17 cellular contexts compared by ENCODE assay signal in genomic region chrX:110965409-110965808, GRCh38.
"Had no signal": no experiment of that assay in that cellular context is flagged by ENCODE, and none has a peak within 500 bp of the region (broad histone marks: within the 10 kb centered on the region; RNA-seq: fewer than 3 reads in every experiment).

No MANE protein-coding gene starts in this region.

- H3K4me3 ChIP-seq: esophagus muscularis mucosa, heart right ventricle, right atrium auricular region, tibial artery, vagina had no signal

- DNase-seq: activated CD4-positive, alpha-beta T cell treated with anti-CD3 and anti-CD28 coated beads for 36 hours; activated CD8-positive, alpha-beta memory T cell treated with anti-CD3 and anti-CD28 coated beads, Interleukin-2, amount 50 U/mL, for 48 hours; activated CD8-positive, alpha-beta T cell treated with anti-CD3 and anti-CD28 coated beads for 36 hours; activated naive CD4-positive, alpha-beta T cell treated with anti-CD3 and anti-CD28 coated beads for 36 hours; cerebellar nuclear complex; heart right ventricle; left ventricle myocardium superior; small intestine; T-cell; T1000; tibial artery had no signal

- H3K9me3 ChIP-seq: esophagus muscularis mucosa, heart right ventricle, right atrium auricular region, tibial artery, vagina had no signal

- H3K79me2 ChIP-seq: parathyroid adenoma had no signal

- H3K4me1 Mint-ChIP-seq: activated CD4-positive, alpha-beta T cell treated with anti-CD3 and anti-CD28 coated beads for 36 hours; T-cell had no signal

- H3K27ac Mint-ChIP-seq: activated CD4-positive, alpha-beta T cell treated with anti-CD3 and anti-CD28 coated beads for 36 hours; activated CD8-positive, alpha-beta T cell treated with anti-CD3 and anti-CD28 coated beads for 36 hours; activated naive CD4-positive, alpha-beta T cell treated with anti-CD3 and anti-CD28 coated beads for 36 hours; dendritic cell treated with granulocyte-macrophage colony-stimulating factor and Interleukin-4, amounts not matched to agents 40 ng/mL and 50 ng/mL, for 4 days; T-cell had no signal

- H3K27ac ChIP-seq: esophagus muscularis mucosa, heart right ventricle, parathyroid adenoma, right atrium auricular region, tibial artery, vagina had no signal

- H3K36me3 Mint-ChIP-seq: T-cell had no signal

- H3K36me3 ChIP-seq: esophagus muscularis mucosa, heart right ventricle, right atrium auricular region, tibial artery, vagina had no signal

- H3K27me3 ChIP-seq: esophagus muscularis mucosa, right atrium auricular region, tibial artery, vagina had no signal

- H3K9me3 Mint-ChIP-seq: activated CD8-positive, alpha-beta T cell treated with anti-CD3 and anti-CD28 coated beads for 36 hours; activated naive CD4-positive, alpha-beta T cell treated with anti-CD3 and anti-CD28 coated beads for 36 hours; dendritic cell treated with granulocyte-macrophage colony-stimulating factor and Interleukin-4, amounts not matched to agents 40 ng/mL and 50 ng/mL, for 4 days; T-cell had no signal

- H3K27me3 Mint-ChIP-seq: activated CD4-positive, alpha-beta T cell treated with anti-CD3 and anti-CD28 coated beads for 36 hours; activated CD8-positive, alpha-beta T cell treated with anti-CD3 and anti-CD28 coated beads for 36 hours; brain; dendritic cell treated with granulocyte-macrophage colony-stimulating factor and Interleukin-4, amounts not matched to agents 40 ng/mL and 50 ng/mL, for 4 days had no signal

- H3K4me3 Mint-ChIP-seq: activated CD4-positive, alpha-beta T cell treated with anti-CD3 and anti-CD28 coated beads for 36 hours; activated CD8-positive, alpha-beta T cell treated with anti-CD3 and anti-CD28 coated beads for 36 hours; activated naive CD4-positive, alpha-beta T cell treated with anti-CD3 and anti-CD28 coated beads for 36 hours; dendritic cell treated with granulocyte-macrophage colony-stimulating factor and Interleukin-4, amounts not matched to agents 40 ng/mL and 50 ng/mL, for 4 days; T-cell had no signal

- H2AFZ ChIP-seq: parathyroid adenoma had no signal

- H3K9ac ChIP-seq: parathyroid adenoma had no signal

- ATAC-seq: activated CD4-positive, alpha-beta T cell treated with anti-CD3 and anti-CD28 coated beads for 36 hours; activated CD8-positive, alpha-beta T cell treated with anti-CD3 and anti-CD28 coated beads for 36 hours; heart right ventricle; left ventricle myocardium superior; T-cell had no signal

- H3K4me1 ChIP-seq: esophagus muscularis mucosa, heart right ventricle, parathyroid adenoma, right atrium auricular region, tibial artery, vagina had no signal
